8 cellular contexts compared by ENCODE assay signal in the genomic region with DNA sequence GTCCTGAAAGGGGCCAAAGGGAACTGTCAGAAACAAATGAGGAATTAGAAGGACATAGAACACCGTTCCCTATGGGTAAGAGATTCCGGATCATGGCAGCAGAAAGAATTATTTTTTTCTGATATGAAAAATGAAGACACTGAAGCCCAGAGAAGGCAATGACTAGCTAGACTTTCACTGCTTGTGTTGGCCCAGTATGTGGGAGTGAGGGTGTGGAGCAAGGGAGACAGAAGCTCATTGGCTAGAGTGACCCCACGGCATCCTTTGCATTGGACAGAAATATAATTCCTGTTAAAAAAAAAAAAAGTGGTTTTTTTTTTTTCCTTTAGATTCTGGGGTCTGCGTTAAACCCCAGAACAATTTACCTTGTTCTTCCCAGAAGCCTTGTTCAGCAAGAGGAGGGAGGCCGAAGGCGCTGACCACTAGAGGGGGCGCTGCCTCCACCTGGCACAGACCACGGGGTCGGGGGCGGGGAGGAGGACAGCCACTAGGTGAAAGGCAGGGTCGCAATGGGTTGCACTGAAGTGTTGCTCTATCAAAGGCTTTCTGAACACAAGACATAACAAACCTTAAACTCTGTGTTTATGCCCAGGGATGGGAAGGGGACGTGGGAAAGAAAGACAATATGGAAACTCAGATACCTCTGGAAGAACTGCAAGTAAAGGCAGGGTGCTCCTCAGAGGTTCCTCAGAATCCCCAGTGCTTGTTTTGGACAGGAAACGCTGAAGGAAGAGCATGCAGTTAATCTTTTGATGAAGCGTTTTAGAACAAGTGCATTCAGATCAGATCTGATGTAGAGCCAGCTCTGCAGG.
DNase-seq lines count a peak whose midpoint lies in the region; ATAC-seq lines count a peak whose summit lies in the region.

No MANE protein-coding gene starts in this region.

- DNase-seq in NCI-H2081 (lab: John Stamatoyannopoulos, UW): peak; percentile 69 to 76
- DNase-seq in NCI-H2081 treated with DMSO at 0.1 percent for 48 hours (lab: John Stamatoyannopoulos, UW): no peak
- DNase-seq in NCI-H1092 (lab: John Stamatoyannopoulos, UW): peak; percentile 27
- peak; percentile 41 for DNase-seq in activated naive CD8-positive, alpha-beta T cell treated with anti-CD3 and anti-CD28 coated beads for 36 hours
- peak; percentile 92 for DNase-seq in islet precursor cell
- DNase-seq in stromal cell of bone marrow (ENCODE audit: low read depth): peak; percentile 16

- no peak for ATAC-seq in HG02840 (IDR thresholded peaks at IDR 0.05; ENCODE audit: low FRiP score, unreplicated experiment)
- ATAC-seq in activated CD4-positive, CD25-positive, alpha-beta regulatory T cell treated with anti-CD3 and anti-CD28 coated beads, Interleukin-2, amount 50 U/mL, for 24 hours: no peak

- H3K27me3 Mint-ChIP-seq in activated naive CD8-positive, alpha-beta T cell treated with anti-CD3 and anti-CD28 coated beads for 36 hours: peaks cover 25% of the 10 kb centered on the region

- H3K27ac Mint-ChIP-seq in activated naive CD8-positive, alpha-beta T cell treated with anti-CD3 and anti-CD28 coated beads for 36 hours: no peak overlapping the region

- no peaks in the 10 kb centered on the region for H3K9me3 Mint-ChIP-seq in activated naive CD8-positive, alpha-beta T cell treated with anti-CD3 and anti-CD28 coated beads for 36 hours

- no peak overlapping the region for H3K4me3 Mint-ChIP-seq in activated naive CD8-positive, alpha-beta T cell treated with anti-CD3 and anti-CD28 coated beads for 36 hours

- no peaks in the 10 kb centered on the region for H3K36me3 Mint-ChIP-seq in activated naive CD8-positive, alpha-beta T cell treated with anti-CD3 and anti-CD28 coated beads for 36 hours

- H3K4me1 Mint-ChIP-seq in activated naive CD8-positive, alpha-beta T cell treated with anti-CD3 and anti-CD28 coated beads for 36 hours: no peaks in the 10 kb centered on the region
